20 cellular contexts compared by ENCODE assay signal in the genomic region with DNA sequence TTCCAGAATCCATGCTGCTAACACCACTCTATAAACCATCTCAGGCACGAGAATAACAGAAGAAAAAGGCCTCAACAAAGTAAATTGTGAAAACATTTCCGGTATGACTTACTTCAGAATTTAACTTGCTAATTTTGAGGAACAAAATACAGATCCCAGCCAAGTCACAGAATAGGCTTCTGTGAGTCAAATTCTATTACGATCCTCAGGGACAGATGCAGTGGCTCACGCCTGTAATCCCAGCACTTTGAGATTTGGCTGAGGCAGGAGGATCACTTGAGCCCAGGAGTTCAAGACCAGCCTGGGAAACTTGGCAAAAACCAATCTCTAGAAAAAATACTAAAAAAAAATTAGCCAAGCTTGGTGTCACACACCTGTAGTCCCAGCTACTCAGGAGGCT. TPM values are rescaled to one million over a fixed set of nuclear protein-coding genes. Genes with fewer than 3 reads are reported as not detected.
DNase-seq lines count a peak whose midpoint lies in the region; ATAC-seq and TF ChIP-seq lines count a peak whose summit lies in the region.
"Had no signal": no experiment of that assay in that cellular context is flagged by ENCODE, and none has a peak within 500 bp of the region (broad histone marks: within the 10 kb centered on the region; RNA-seq: fewer than 3 reads in every experiment).

No MANE protein-coding gene starts in this region.

- H3K4me2 ChIP-seq in GM23338 (0 out of 2 replicates have a peak overlapping the region, but pooled peaks have one; percentile 14), osteoblast (ENCODE audit: insufficient read depth, low read length) (no peak overlapping the region)

- H3K4me1 Mint-ChIP-seq in GM23338 (peaks cover 28% of the 10 kb centered on the region), WTC11 (peaks cover 30% of the 10 kb centered on the region)

- H3K4me3 Mint-ChIP-seq in GM23338 (no peak overlapping the region), WTC11 (no peak overlapping the region)
- H3K4me3 Mint-ChIP-seq: CD14-positive monocyte had no signal

- H3K79me2 ChIP-seq in GM23338 (replicated peaks; ENCODE audit: insufficient read depth): peaks cover 34% of the 10 kb centered on the region
- H3K79me2 ChIP-seq in osteoblast (ENCODE audit: insufficient read depth, low read length): no peaks in the 10 kb centered on the region

- H2AFZ ChIP-seq in GM23338 (no peak overlapping the region), osteoblast (ENCODE audit: low read length) (no peak overlapping the region)

- H3K36me3 ChIP-seq in GM23338 (ENCODE audit: insufficient read depth): no peaks in the 10 kb centered on the region
- peaks cover 22% of the 10 kb centered on the region for H3K36me3 ChIP-seq in osteoblast (ENCODE audit: insufficient read depth, low read length)

- H3F3A ChIP-seq in GM23338 (replicated peaks; ENCODE audit: low read depth): 0 out of 2 replicates have a peak, but pooled peaks cover 8% of the 10 kb centered on the region

- POLR2A ChIA-PET in WTC11 (lab: Charles Lee): no interaction called here

- H3K9me2 ChIP-seq in GM23338 (ENCODE audit: insufficient read depth): no peaks in the 10 kb centered on the region

- H3K27ac ChIP-seq in GM23338 (ENCODE audit: low read depth) (no peak overlapping the region), osteoblast (ENCODE audit: low read depth, low read length) (no peak overlapping the region)
- H3K27ac ChIP-seq: Peyer's patch had no signal

- H3K9me3 ChIP-seq in osteoblast (ENCODE audit: low read depth, low read length): no peaks in the 10 kb centered on the region
- H3K9me3 ChIP-seq: Peyer's patch had no signal

- H3K27ac Mint-ChIP-seq in GM23338 (peak overlapping the region; percentile 36; the same call in 1 of the 2 replicates), WTC11 (peak overlapping the region; percentile 37; the same call in 1 of the 2 replicates)

- no peak for ATAC-seq in GM23338
- ATAC-seq in WTC11: no peak
- ATAC-seq in GM21528 (IDR thresholded peaks at IDR 0.05; ENCODE audit: low FRiP score, unreplicated experiment): no peak
- ATAC-seq: HepG2, Right ventricle myocardium inferior had no signal

- H3K4me3 ChIP-seq in GM23338 (no peak overlapping the region), fibroblast of pulmonary artery (replicated peaks; ENCODE audit: low read depth, low read length) (no peak overlapping the region), osteoblast (ENCODE audit: insufficient read depth, low read length) (no peak overlapping the region)
- H3K4me3 ChIP-seq: Peyer's patch had no signal

- in situ Hi-C loops in ACHN (cut with HindIII; ENCODE audit: low pct_ligation_motif_present, low pct_unique_long_range_greater_than_20kb, low sequenced_read_pairs): no loop called here

- H4K20me1 ChIP-seq in GM23338 (replicated peaks; ENCODE audit: insufficient read depth): peaks cover 12% of the 10 kb centered on the region
- peaks cover 16% of the 10 kb centered on the region for H4K20me1 ChIP-seq in osteoblast (ENCODE audit: insufficient read depth, low read length)

- H3K36me3 Mint-ChIP-seq in GM23338 (ENCODE audit: low read depth) (peaks cover 40% of the 10 kb centered on the region), WTC11 (peaks cover 27% of the 10 kb centered on the region)

- CTCF ChIA-PET in WTC11 (lab: Charles Lee): interaction anchor here (0.7 to 4.8 kb wide), 2 partner anchors 19 to 63 kb away, joined by 3 to 22 read pairs; no protein-coding TSS in a partner anchor

- H3K27me3 Mint-ChIP-seq in GM23338 (ENCODE audit: insufficient read depth, low read depth, poor library complexity) (peaks cover 15% of the 10 kb centered on the region), WTC11 (ENCODE audit: low read depth) (no peaks in the 10 kb centered on the region)

- H3K27me3 ChIP-seq in GM23338 (ENCODE audit: insufficient read depth): no peaks in the 10 kb centered on the region
- no peaks in the 10 kb centered on the region for H3K27me3 ChIP-seq in osteoblast (ENCODE audit: insufficient read depth, low read length)
- H3K27me3 ChIP-seq: Peyer's patch had no signal

- TF ChIP-seq CTCF in GM23338 (conservative IDR thresholded peaks at IDR 0.05; ENCODE audit: low read depth in 2 of 2) (no peak), WTC11 (IDR thresholded peaks at IDR 0.05) (no peak), fibroblast of pulmonary artery (IDR thresholded peaks at IDR 0.05; ENCODE audit: low read length, missing control alignments) (no peak), osteoblast (IDR thresholded peaks at IDR 0.05; ENCODE audit: extremely low read depth, low read depth, low read length) (no peak)

- H3K4me1 ChIP-seq in GM23338 (ENCODE audit: insufficient read depth) (peaks cover 13% of the 10 kb centered on the region; the same call in 1 of the 2 replicates), osteoblast (ENCODE audit: insufficient read depth, low read length) (peaks cover 20% of the 10 kb centered on the region)

- DNase-seq in GM23338 (ENCODE audit: low spot score) (no peak), WTC11 (ENCODE audit: low spot score) (no peak), fibroblast of pulmonary artery (ENCODE audit: low read depth) (peak; percentile 16), osteoblast (ENCODE audit: insufficient read length, low spot score, missing footprints) (peak; percentile 89), ACHN (no peak)
- DNase-seq in activated CD4-positive, alpha-beta T cell treated with anti-CD3 and anti-CD28 coated beads, Interleukin-2, amount 50 U/mL, for 48 hours: no peak
- DNase-seq in activated CD8-positive, alpha-beta memory T cell treated with anti-CD3 and anti-CD28 coated beads for 24 hours: no peak
- DNase-seq: DND-41, KBM-7, NCI-H1105, NCI-H2081, NCI-H446 treated with DMSO at 0.1 percent for 48 hours, NCI-H69, Peyer's patch had no signal

- no peaks in the 10 kb centered on the region for H3K9me3 Mint-ChIP-seq in GM23338
- no peaks in the 10 kb centered on the region for H3K9me3 Mint-ChIP-seq in WTC11
- H3K9me3 Mint-ChIP-seq: CD14-positive monocyte had no signal

TF ChIP-seq in GM23338, 12 proteins besides CTCF, POLR2A, EP300 and RAD21:
- TF ChIP-seq, protein P1, sequence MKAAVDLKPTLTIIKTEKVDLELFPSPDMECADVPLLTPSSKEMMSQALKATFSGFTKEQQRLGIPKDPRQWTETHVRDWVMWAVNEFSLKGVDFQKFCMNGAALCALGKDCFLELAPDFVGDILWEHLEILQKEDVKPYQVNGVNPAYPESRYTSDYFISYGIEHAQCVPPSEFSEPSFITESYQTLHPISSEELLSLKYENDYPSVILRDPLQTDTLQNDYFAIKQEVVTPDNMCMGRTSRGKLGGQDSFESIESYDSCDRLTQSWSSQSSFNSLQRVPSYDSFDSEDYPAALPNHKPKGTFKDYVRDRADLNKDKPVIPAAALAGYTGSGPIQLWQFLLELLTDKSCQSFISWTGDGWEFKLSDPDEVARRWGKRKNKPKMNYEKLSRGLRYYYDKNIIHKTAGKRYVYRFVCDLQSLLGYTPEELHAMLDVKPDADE (IDR thresholded peaks at IDR 0.05): no peak
- no peak for TF ChIP-seq CREB1 (CRISPR knock-in tag; IDR thresholded peaks at IDR 0.05; ENCODE audit: low read depth)

TF ChIP-seq in WTC11, 78 proteins besides CTCF, POLR2A, EP300 and RAD21 (continues in another document):
- no peak for TF ChIP-seq NFE2L1 (CRISPR knock-in tag; IDR thresholded peaks at IDR 0.05)
- TF ChIP-seq TCF7 (CRISPR knock-in tag; IDR thresholded peaks at IDR 0.05; ENCODE audit: low read depth): no peak
- TF ChIP-seq ZNF416 (CRISPR knock-in tag; IDR thresholded peaks at IDR 0.05): no peak
- TF ChIP-seq HMGA2 (CRISPR knock-in tag; IDR thresholded peaks at IDR 0.05): no peak
- TF ChIP-seq, protein P2, sequence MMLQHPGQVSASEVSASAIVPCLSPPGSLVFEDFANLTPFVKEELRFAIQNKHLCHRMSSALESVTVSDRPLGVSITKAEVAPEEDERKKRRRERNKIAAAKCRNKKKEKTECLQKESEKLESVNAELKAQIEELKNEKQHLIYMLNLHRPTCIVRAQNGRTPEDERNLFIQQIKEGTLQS (CRISPR knock-in tag; conservative IDR thresholded peaks at IDR 0.05): no peak
- TF ChIP-seq, protein P3, sequence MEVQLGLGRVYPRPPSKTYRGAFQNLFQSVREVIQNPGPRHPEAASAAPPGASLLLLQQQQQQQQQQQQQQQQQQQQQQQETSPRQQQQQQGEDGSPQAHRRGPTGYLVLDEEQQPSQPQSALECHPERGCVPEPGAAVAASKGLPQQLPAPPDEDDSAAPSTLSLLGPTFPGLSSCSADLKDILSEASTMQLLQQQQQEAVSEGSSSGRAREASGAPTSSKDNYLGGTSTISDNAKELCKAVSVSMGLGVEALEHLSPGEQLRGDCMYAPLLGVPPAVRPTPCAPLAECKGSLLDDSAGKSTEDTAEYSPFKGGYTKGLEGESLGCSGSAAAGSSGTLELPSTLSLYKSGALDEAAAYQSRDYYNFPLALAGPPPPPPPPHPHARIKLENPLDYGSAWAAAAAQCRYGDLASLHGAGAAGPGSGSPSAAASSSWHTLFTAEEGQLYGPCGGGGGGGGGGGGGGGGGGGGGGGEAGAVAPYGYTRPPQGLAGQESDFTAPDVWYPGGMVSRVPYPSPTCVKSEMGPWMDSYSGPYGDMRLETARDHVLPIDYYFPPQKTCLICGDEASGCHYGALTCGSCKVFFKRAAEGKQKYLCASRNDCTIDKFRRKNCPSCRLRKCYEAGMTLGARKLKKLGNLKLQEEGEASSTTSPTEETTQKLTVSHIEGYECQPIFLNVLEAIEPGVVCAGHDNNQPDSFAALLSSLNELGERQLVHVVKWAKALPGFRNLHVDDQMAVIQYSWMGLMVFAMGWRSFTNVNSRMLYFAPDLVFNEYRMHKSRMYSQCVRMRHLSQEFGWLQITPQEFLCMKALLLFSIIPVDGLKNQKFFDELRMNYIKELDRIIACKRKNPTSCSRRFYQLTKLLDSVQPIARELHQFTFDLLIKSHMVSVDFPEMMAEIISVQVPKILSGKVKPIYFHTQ (CRISPR knock-in tag; IDR thresholded peaks at IDR 0.05): no peak
- no peak for TF ChIP-seq ZNF317 (CRISPR knock-in tag; IDR thresholded peaks at IDR 0.05; ENCODE audit: borderline replicate concordance, low read depth)
- TF ChIP-seq KAT7 (CRISPR knock-in tag; IDR thresholded peaks at IDR 0.05; ENCODE audit: borderline replicate concordance): no peak
- TF ChIP-seq MYBL2 (CRISPR knock-in tag; IDR thresholded peaks at IDR 0.05): no peak
- TF ChIP-seq GRHL2 (CRISPR knock-in tag; IDR thresholded peaks at IDR 0.05; ENCODE audit: insufficient replicate concordance, severe bottlenecking): no peak

RNA-seq across cellular contexts. Expression of a gene that starts 8.8 kb away (rescaled TPM):
- 0.45 TPM in 1 of 2 replicates, not detected in the other for total RNA-seq in GM23338 (2014; rRNA removed; shearing (Covaris generic))
- polyA plus RNA-seq in GM23338 (2016; fragmentation: Nextera tagmentation; extraction: Ambion mirVana): 0.18 TPM in 1 of 2 replicates, not detected in the other
- total RNA-seq in WTC11 (2021) (0.13 to 0.25 TPM (median 0.23 TPM) in 3 replicates), osteoblast (not detected in 2 replicates)
- total RNA-seq: A673, H1, HepG2, Peyer's patch, Right ventricle myocardium inferior had no signal
- polyA plus RNA-seq: CD14-positive monocyte, HepG2 had no signal

RNA-seq across cellular contexts. Expression of a gene that starts 29.1 kb away (rescaled TPM):
- total RNA-seq in GM23338 (2014; rRNA removed; shearing (Covaris generic)): 3.2 TPM in 1 of 2 replicates, not detected in the other
- 7.2 and 12.0 TPM in 2 replicates for polyA plus RNA-seq in GM23338 (2016; fragmentation: Nextera tagmentation; extraction: Ambion mirVana)
- total RNA-seq in WTC11 (2021): 10.2 to 11.1 TPM (median 10.3 TPM) in 3 replicates
- total RNA-seq in osteoblast: not detected in 2 replicates
- total RNA-seq: Peyer's patch had no signal

RNA-seq across cellular contexts. Expression of a gene that starts 52.9 kb away (rescaled TPM):
- total RNA-seq in GM23338 (2014; rRNA removed; shearing (Covaris generic)): 75.7 and 76.8 TPM in 2 replicates
- polyA plus RNA-seq in GM23338 (2016; fragmentation: Nextera tagmentation; extraction: Ambion mirVana): 15.8 and 17.2 TPM in 2 replicates
- total RNA-seq in WTC11 (2021) (70.6 to 92.4 TPM (median 71.0 TPM) in 3 replicates), osteoblast (24.5 and 30.0 TPM in 2 replicates)

Comparison
In these comparisons a context has a peak if more than half of its experiments do, and no peak if none do; other contexts are left out.
1. DNase-seq: peak in fibroblast of pulmonary artery (single experiment) and osteoblast (single experiment); none in GM23338 (single experiment), WTC11 (single experiment), activated CD4-positive, alpha-beta T cell treated with anti-CD3 and anti-CD28 coated beads, Interleukin-2, amount 50 U/mL, for 48 hours (0 of 2), activated CD8-positive, alpha-beta memory T cell treated with anti-CD3 and anti-CD28 coated beads for 24 hours (single experiment) and ACHN (single experiment).